11 cellular contexts compared by ENCODE assay signal in genomic region chr7:47572101-47572460, GRCh38. TPM values are rescaled to one million over a fixed set of nuclear protein-coding genes. Genes with fewer than 3 reads are reported as not detected.
DNase-seq lines count a peak whose midpoint lies in the region; ATAC-seq and TF ChIP-seq lines count a peak whose summit lies in the region.
"Had no signal": no experiment of that assay in that cellular context is flagged by ENCODE, and none has a peak within 500 bp of the region (broad histone marks: within the 10 kb centered on the region; RNA-seq: fewer than 3 reads in every experiment).

No MANE protein-coding gene starts in this region.

- H3K4me3 ChIP-seq in PC-3 (ENCODE audit: low read length) (peak overlapping the region; percentile 40), esophagus muscularis mucosa (peak overlapping the region in 3 of 4 donors; percentile 2 to 31 (median 13))

- H3K27me3 ChIP-seq in PC-3 (ENCODE audit: low read length) (no peaks in the 10 kb centered on the region), esophagus muscularis mucosa (no peaks in the 10 kb centered on the region)

- H3K9me3 ChIP-seq in PC-3 (ENCODE audit: low read length) (no peaks in the 10 kb centered on the region), esophagus muscularis mucosa (no peaks in the 10 kb centered on the region)

- DNase-seq in AG08395 (ENCODE audit: low spot score) (peak; percentile 36), PC-3 (no peak), esophagus muscularis mucosa (ENCODE audit: extremely low spot score) (no peak), osteocyte (ENCODE audit: extremely low spot score, unreplicated experiment) (no peak), GM10266 (ENCODE audit: extremely low spot score) (no peak)
- no peak for DNase-seq in activated CD4-positive, alpha-beta T cell treated with anti-CD3 and anti-CD28 coated beads, Interleukin-2, amount 50 U/mL, for 1 hour
- DNase-seq: effector memory CD4-positive, alpha-beta T cell had no signal

- no peaks in the 10 kb centered on the region for H3F3A ChIP-seq in PC-3 (ENCODE audit: low read length, unreplicated experiment)

- H4K20me1 ChIP-seq in PC-3 (ENCODE audit: low read length) = no peaks in the 10 kb centered on the region

- POLR2A ChIA-PET in PC-3 (lab: Charles Lee; ENCODE audit: unreplicated experiment) = interaction anchor here (0.5 to 0.6 kb wide), 2 partner anchors 25 to 272 kb away, joined by 3 to 7 read pairs; no protein-coding TSS in a partner anchor

- peaks cover 99% of the 10 kb centered on the region for H3K79me2 ChIP-seq in PC-3 (ENCODE audit: low read length)

- no TSS peak for BruUV-seq in PC-3 (replicated peaks; lab: Mats Ljungman, UMichigan)

- CTCF ChIA-PET in PC-3 (lab: Charles Lee) = interaction anchor here (0.7 to 1.1 kb wide), 2 partner anchors 136 to 1709 kb away, joined by 3 to 4 read pairs; no protein-coding TSS in a partner anchor

- no peak for TF ChIP-seq EP300 in esophagus muscularis mucosa (IDR thresholded peaks at IDR 0.05)

- peak overlapping the region; percentile 61 for H3K9ac ChIP-seq in PC-3 (ENCODE audit: low read length)
- H3K9ac ChIP-seq: KMS-11 had no signal

- H3K27ac ChIP-seq in PC-3 (ENCODE audit: low read length) (peak overlapping the region; percentile 95), esophagus muscularis mucosa (replicated peaks in 1 of 4) (peak overlapping the region; percentile 77 to 81 (median 80))
- H3K27ac ChIP-seq: C4-2B, KMS-11 had no signal

- peak; percentile 18 for ATAC-seq in PC-3
- ATAC-seq in HG02763 (IDR thresholded peaks at IDR 0.05; ENCODE audit: unreplicated experiment) = no peak
- ATAC-seq in GM18907 (IDR thresholded peaks at IDR 0.05; ENCODE audit: unreplicated experiment) = no peak

- whole genome bisulfite sequencing in esophagus muscularis mucosa = 74% methylated on average over 14 of the region's 14 CpGs

- peaks cover 74% of the 10 kb centered on the region for H3K4me1 Mint-ChIP-seq in osteocyte (ENCODE audit: unreplicated experiment)

- H3K4me3 Mint-ChIP-seq in osteocyte (ENCODE audit: unreplicated experiment) = peak overlapping the region; percentile 4

- H2AFZ ChIP-seq in PC-3 (ENCODE audit: low read length) = 0 out of 2 replicates have a peak overlapping the region, but pooled peaks have one; percentile 8

- H3K4me1 ChIP-seq in PC-3 (ENCODE audit: insufficient read depth, low read length) = peaks cover 67% of the 10 kb centered on the region
- peaks cover 59 to 90% (median 84%) of the 10 kb centered on the region in 4 donors for H3K4me1 ChIP-seq in esophagus muscularis mucosa

- H3K4me2 ChIP-seq in PC-3 (ENCODE audit: low read length) = peak overlapping the region; percentile 74
- H3K4me2 ChIP-seq: KMS-11 had no signal

- no peaks in the 10 kb centered on the region for H3K27me3 Mint-ChIP-seq in osteocyte (ENCODE audit: unreplicated experiment)

- H3K27ac Mint-ChIP-seq in osteocyte (ENCODE audit: unreplicated experiment) = peak overlapping the region; percentile 84

- peaks cover 15% of the 10 kb centered on the region; the same call in 1 of the 2 replicates for H3K36me3 ChIP-seq in PC-3 (ENCODE audit: low read depth, low read length)
- no peaks in the 10 kb centered on the region for H3K36me3 ChIP-seq in esophagus muscularis mucosa

- TF ChIP-seq POLR2A in esophagus muscularis mucosa (IDR thresholded peaks at IDR 0.05; ENCODE audit: low read depth) = no peak

- no peaks in the 10 kb centered on the region for H3K9me3 Mint-ChIP-seq in osteocyte (ENCODE audit: unreplicated experiment)

- intact Hi-C loops in PC-3 (cut with micrococcal nuclease) = loop anchor here (10.0 kb wide), 1 partner anchor 243 kb away; no protein-coding TSS in a partner anchor
- intact Hi-C loops in esophagus muscularis mucosa (cut with DNase I) = no loop called here

- H3K36me3 Mint-ChIP-seq in osteocyte (ENCODE audit: unreplicated experiment) = peaks cover 9% of the 10 kb centered on the region

- no peaks in the 10 kb centered on the region for H3K9me2 ChIP-seq in PC-3 (replicated peaks; ENCODE audit: low read length)

- TF ChIP-seq CTCF in PC-3 (conservative IDR thresholded peaks at IDR 0.05; ENCODE audit: low read depth, low read length) (no peak), esophagus muscularis mucosa (IDR thresholded peaks at IDR 0.05) (no peak), osteocyte (IDR thresholded peaks at IDR 0.05) (no peak), GM10266 (IDR thresholded peaks at IDR 0.05; ENCODE audit: control insufficient read depth, insufficient read depth, low read depth, missing control alignments) (no peak)

RNA-seq across cellular contexts. Expression of gene TNS3, which starts 9.8 kb away (rescaled TPM):
- 71.4 and 72.3 TPM in 2 replicates for total RNA-seq in PC-3 (2014; rRNA removed)
- 10 to 100 TPM; 34.6 to 52.5 (median 48.6) TPM for total RNA-seq in esophagus muscularis mucosa
- total RNA-seq in osteocyte = 93.8 and 103 TPM in 2 replicates
